ENCODE assay signal across 14 cellular contexts in the genomic region with DNA sequence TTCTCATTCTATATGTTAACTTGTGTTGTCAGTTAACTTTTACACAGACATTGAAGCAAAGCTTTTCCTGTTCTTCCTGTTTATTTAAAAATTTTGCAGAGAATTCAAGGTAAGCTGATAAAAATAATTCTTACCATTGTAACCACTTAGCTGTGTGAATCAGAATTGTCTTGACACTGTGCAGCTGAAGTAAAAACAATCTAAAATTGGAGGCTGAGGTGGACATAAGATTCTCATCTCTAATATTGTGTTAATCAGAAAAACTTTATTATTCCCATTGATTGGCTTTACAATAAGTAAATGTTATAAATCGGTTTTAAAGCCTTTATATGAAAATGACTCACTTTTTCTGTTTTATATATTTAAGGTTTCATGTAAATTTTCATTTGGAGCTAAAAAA.
A peak's percentile ranks its signal among the peaks of the same experiment; 100 is the strongest.
DNase-seq lines count a peak whose midpoint lies in the region; ATAC-seq and TF ChIP-seq lines count a peak whose summit lies in the region.
"Had no signal": no experiment of that assay in that cellular context is flagged by ENCODE, and none has a peak within 500 bp of the region (broad histone marks: within the 10 kb centered on the region; RNA-seq: fewer than 3 reads in every experiment).

No MANE protein-coding gene starts in this region.

- H3K27ac Mint-ChIP-seq in IgD-negative memory B cell (peak overlapping the region; percentile 46 to 91 (median 53)), osteocyte (ENCODE audit: unreplicated experiment) (no peak overlapping the region)
- peak overlapping the region; percentile 67 for H3K27ac Mint-ChIP-seq in activated naive CD8-positive, alpha-beta T cell
- H3K27ac Mint-ChIP-seq: nephron, WTC11 had no signal

- H3K27me3 Mint-ChIP-seq in IgD-negative memory B cell = no peaks in the 10 kb centered on the region
- no peaks in the 10 kb centered on the region for H3K27me3 Mint-ChIP-seq in activated naive CD8-positive, alpha-beta T cell
- no peaks in the 10 kb centered on the region for H3K27me3 Mint-ChIP-seq in osteocyte (ENCODE audit: unreplicated experiment)

- H3K9me3 Mint-ChIP-seq in IgD-negative memory B cell (peaks cover 0 to 2% (median 0%) of the 10 kb centered on the region in 3 donors), osteocyte (ENCODE audit: unreplicated experiment) (peaks cover 10% of the 10 kb centered on the region)
- H3K9me3 Mint-ChIP-seq in activated naive CD8-positive, alpha-beta T cell (ENCODE audit: low read depth) = peaks cover 8% of the 10 kb centered on the region
- H3K9me3 Mint-ChIP-seq: nephron had no signal

- no peaks in the 10 kb centered on the region for H3K36me3 Mint-ChIP-seq in IgD-negative memory B cell
- H3K36me3 Mint-ChIP-seq in activated naive CD8-positive, alpha-beta T cell = peaks cover 3% of the 10 kb centered on the region
- no peaks in the 10 kb centered on the region for H3K36me3 Mint-ChIP-seq in osteocyte (ENCODE audit: unreplicated experiment)

- H3K9ac ChIP-seq in BLaER1 = no peak overlapping the region

- peaks cover 30% of the 10 kb centered on the region for H3K4me1 ChIP-seq in BLaER1
- H3K4me1 ChIP-seq: foreskin keratinocyte had no signal

- H3K4me2 ChIP-seq in BLaER1 = peak overlapping the region; percentile 56

- no peak for ATAC-seq in GM19324 (IDR thresholded peaks at IDR 0.05; ENCODE audit: low FRiP score, unreplicated experiment)
- no peak for ATAC-seq in GM19455 (IDR thresholded peaks at IDR 0.05; ENCODE audit: unreplicated experiment)
- ATAC-seq: foreskin keratinocyte, WTC11 had no signal

- H3K4me3 ChIP-seq in BLaER1 = no peak overlapping the region
- H3K4me3 ChIP-seq: adrenal gland had no signal

- H3K27ac ChIP-seq in BLaER1 = no peak overlapping the region
- H3K27ac ChIP-seq: foreskin keratinocyte had no signal

- no peak for TF ChIP-seq CTCF in osteocyte (IDR thresholded peaks at IDR 0.05)

- H3K4me1 Mint-ChIP-seq in IgD-negative memory B cell (peaks cover 57 to 65% (median 65%) of the 10 kb centered on the region in 3 donors), osteocyte (ENCODE audit: unreplicated experiment) (no peaks in the 10 kb centered on the region)
- H3K4me1 Mint-ChIP-seq in activated naive CD8-positive, alpha-beta T cell (ENCODE audit: low read depth) = peaks cover 33% of the 10 kb centered on the region

- H3K4me3 Mint-ChIP-seq in IgD-negative memory B cell = peak overlapping the region in 2 of 4 donors; percentile 10 to 34
- no peak overlapping the region for H3K4me3 Mint-ChIP-seq in activated naive CD8-positive, alpha-beta T cell
- H3K4me3 Mint-ChIP-seq in osteocyte (ENCODE audit: unreplicated experiment) = no peak overlapping the region
- H3K4me3 Mint-ChIP-seq: nephron, WTC11 had no signal

- no peaks in the 10 kb centered on the region for H4K20me1 ChIP-seq in BLaER1

- no peaks in the 10 kb centered on the region for H3K36me3 ChIP-seq in BLaER1
- H3K36me3 ChIP-seq: adrenal gland had no signal

- DNase-seq in myocyte (ENCODE audit: low read depth) (peak; percentile 62), osteocyte (ENCODE audit: extremely low spot score, unreplicated experiment) (no peak)
- no peak for DNase-seq in NK-92 treated with Interleukin-12 subunit alpha and Interleukin-12 subunit beta, amount 100 ng/mL, for 24 hours (lab: John Stamatoyannopoulos, UW)
- DNase-seq: foreskin keratinocyte, NCI-H1930, Right ventricle myocardium superior had no signal

- H3K27me3 ChIP-seq in BLaER1 = no peaks in the 10 kb centered on the region
- H3K27me3 ChIP-seq: adrenal gland, foreskin keratinocyte had no signal

- no peaks in the 10 kb centered on the region for H3K9me3 ChIP-seq in BLaER1
- H3K9me3 ChIP-seq: adrenal gland had no signal
